In genomic region chr12:120429368-120429767, GRCh38 we compare ENCODE assay signal across 2 cellular contexts.
TF ChIP-seq lines count a peak whose summit lies in the region.

No MANE protein-coding gene starts in this region.

TF ChIP-seq in H1, 55 proteins besides CTCF, POLR2A, EP300 and RAD21:
- TF ChIP-seq SUZ12 (IDR thresholded peaks at IDR 0.05; ENCODE audit: low read length) (no peak), BCL11A (IDR thresholded peaks at IDR 0.05; ENCODE audit: low read depth in 2 of 2, low read length in 2 of 2) (no peak), NANOG (IDR thresholded peaks at IDR 0.05; ENCODE audit: insufficient read depth, low read depth, low read length, poor library complexity, severe bottlenecking) (no peak), SP2 (IDR thresholded peaks at IDR 0.05; ENCODE audit: low read length) (no peak), SIN3A (conservative IDR thresholded peaks at IDR 0.05 in 1 of 2, IDR thresholded peaks at IDR 0.05 in 1 of 2; ENCODE audit: low read depth in 1 of 2, low read length in 2 of 2) (no peak), EZH2 (IDR thresholded peaks at IDR 0.05; ENCODE audit: low read depth, low read length, severe bottlenecking) (no peak)
- TF ChIP-seq, protein P1, sequence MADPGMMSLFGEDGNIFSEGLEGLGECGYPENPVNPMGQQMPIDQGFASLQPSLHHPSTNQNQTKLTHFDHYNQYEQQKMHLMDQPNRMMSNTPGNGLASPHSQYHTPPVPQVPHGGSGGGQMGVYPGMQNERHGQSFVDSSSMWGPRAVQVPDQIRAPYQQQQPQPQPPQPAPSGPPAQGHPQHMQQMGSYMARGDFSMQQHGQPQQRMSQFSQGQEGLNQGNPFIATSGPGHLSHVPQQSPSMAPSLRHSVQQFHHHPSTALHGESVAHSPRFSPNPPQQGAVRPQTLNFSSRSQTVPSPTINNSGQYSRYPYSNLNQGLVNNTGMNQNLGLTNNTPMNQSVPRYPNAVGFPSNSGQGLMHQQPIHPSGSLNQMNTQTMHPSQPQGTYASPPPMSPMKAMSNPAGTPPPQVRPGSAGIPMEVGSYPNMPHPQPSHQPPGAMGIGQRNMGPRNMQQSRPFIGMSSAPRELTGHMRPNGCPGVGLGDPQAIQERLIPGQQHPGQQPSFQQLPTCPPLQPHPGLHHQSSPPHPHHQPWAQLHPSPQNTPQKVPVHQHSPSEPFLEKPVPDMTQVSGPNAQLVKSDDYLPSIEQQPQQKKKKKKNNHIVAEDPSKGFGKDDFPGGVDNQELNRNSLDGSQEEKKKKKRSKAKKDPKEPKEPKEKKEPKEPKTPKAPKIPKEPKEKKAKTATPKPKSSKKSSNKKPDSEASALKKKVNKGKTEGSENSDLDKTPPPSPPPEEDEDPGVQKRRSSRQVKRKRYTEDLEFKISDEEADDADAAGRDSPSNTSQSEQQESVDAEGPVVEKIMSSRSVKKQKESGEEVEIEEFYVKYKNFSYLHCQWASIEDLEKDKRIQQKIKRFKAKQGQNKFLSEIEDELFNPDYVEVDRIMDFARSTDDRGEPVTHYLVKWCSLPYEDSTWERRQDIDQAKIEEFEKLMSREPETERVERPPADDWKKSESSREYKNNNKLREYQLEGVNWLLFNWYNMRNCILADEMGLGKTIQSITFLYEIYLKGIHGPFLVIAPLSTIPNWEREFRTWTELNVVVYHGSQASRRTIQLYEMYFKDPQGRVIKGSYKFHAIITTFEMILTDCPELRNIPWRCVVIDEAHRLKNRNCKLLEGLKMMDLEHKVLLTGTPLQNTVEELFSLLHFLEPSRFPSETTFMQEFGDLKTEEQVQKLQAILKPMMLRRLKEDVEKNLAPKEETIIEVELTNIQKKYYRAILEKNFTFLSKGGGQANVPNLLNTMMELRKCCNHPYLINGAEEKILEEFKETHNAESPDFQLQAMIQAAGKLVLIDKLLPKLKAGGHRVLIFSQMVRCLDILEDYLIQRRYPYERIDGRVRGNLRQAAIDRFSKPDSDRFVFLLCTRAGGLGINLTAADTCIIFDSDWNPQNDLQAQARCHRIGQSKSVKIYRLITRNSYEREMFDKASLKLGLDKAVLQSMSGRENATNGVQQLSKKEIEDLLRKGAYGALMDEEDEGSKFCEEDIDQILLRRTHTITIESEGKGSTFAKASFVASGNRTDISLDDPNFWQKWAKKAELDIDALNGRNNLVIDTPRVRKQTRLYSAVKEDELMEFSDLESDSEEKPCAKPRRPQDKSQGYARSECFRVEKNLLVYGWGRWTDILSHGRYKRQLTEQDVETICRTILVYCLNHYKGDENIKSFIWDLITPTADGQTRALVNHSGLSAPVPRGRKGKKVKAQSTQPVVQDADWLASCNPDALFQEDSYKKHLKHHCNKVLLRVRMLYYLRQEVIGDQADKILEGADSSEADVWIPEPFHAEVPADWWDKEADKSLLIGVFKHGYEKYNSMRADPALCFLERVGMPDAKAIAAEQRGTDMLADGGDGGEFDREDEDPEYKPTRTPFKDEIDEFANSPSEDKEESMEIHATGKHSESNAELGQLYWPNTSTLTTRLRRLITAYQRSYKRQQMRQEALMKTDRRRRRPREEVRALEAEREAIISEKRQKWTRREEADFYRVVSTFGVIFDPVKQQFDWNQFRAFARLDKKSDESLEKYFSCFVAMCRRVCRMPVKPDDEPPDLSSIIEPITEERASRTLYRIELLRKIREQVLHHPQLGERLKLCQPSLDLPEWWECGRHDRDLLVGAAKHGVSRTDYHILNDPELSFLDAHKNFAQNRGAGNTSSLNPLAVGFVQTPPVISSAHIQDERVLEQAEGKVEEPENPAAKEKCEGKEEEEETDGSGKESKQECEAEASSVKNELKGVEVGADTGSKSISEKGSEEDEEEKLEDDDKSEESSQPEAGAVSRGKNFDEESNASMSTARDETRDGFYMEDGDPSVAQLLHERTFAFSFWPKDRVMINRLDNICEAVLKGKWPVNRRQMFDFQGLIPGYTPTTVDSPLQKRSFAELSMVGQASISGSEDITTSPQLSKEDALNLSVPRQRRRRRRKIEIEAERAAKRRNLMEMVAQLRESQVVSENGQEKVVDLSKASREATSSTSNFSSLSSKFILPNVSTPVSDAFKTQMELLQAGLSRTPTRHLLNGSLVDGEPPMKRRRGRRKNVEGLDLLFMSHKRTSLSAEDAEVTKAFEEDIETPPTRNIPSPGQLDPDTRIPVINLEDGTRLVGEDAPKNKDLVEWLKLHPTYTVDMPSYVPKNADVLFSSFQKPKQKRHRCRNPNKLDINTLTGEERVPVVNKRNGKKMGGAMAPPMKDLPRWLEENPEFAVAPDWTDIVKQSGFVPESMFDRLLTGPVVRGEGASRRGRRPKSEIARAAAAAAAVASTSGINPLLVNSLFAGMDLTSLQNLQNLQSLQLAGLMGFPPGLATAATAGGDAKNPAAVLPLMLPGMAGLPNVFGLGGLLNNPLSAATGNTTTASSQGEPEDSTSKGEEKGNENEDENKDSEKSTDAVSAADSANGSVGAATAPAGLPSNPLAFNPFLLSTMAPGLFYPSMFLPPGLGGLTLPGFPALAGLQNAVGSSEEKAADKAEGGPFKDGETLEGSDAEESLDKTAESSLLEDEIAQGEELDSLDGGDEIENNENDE (IDR thresholded peaks at IDR 0.05; ENCODE audit: insufficient replicate concordance, low read length) = no peak

TF ChIP-seq in SK-N-SH treated with all-trans-retinoic acid at 6 μM for 48 hours, 23 proteins besides CTCF, POLR2A, EP300 and RAD21:
- TF ChIP-seq POU6F1 (CRISPR knock-in tag; IDR thresholded peaks at IDR 0.05; ENCODE audit: borderline replicate concordance, low read depth) (no peak), ZFP30 (CRISPR knock-in tag; IDR thresholded peaks at IDR 0.05) (no peak), ISL1 (CRISPR knock-in tag; IDR thresholded peaks at IDR 0.05) (no peak), ZC3H10 (CRISPR knock-in tag; IDR thresholded peaks at IDR 0.05) (no peak), BACH2 (CRISPR knock-in tag; IDR thresholded peaks at IDR 0.05; ENCODE audit: borderline replicate concordance) (no peak), PPARA (CRISPR knock-in tag; IDR thresholded peaks at IDR 0.05; ENCODE audit: borderline replicate concordance) (no peak), ZNF8 (CRISPR knock-in tag; IDR thresholded peaks at IDR 0.05) (no peak), ZNF70 (CRISPR knock-in tag; IDR thresholded peaks at IDR 0.05) (no peak), RARB (CRISPR knock-in tag; IDR thresholded peaks at IDR 0.05) (no peak), CSDC2 (CRISPR knock-in tag; IDR thresholded peaks at IDR 0.05) (no peak), TCF4 (CRISPR knock-in tag; IDR thresholded peaks at IDR 0.05; ENCODE audit: borderline replicate concordance) (no peak), TSHZ2 (CRISPR knock-in tag; IDR thresholded peaks at IDR 0.05) (no peak), OSR1 (CRISPR knock-in tag; IDR thresholded peaks at IDR 0.05) (no peak), ZNF565 (CRISPR knock-in tag; conservative IDR thresholded peaks at IDR 0.05; ENCODE audit: low read depth) (no peak), TOX (CRISPR knock-in tag; IDR thresholded peaks at IDR 0.05; ENCODE audit: borderline replicate concordance) (no peak), SNAI2 (CRISPR knock-in tag; IDR thresholded peaks at IDR 0.05) (no peak), ZFP3 (CRISPR knock-in tag; IDR thresholded peaks at IDR 0.05) (no peak), GLIS3 (CRISPR knock-in tag; IDR thresholded peaks at IDR 0.05) (no peak)
- TF ChIP-seq, protein P2, sequence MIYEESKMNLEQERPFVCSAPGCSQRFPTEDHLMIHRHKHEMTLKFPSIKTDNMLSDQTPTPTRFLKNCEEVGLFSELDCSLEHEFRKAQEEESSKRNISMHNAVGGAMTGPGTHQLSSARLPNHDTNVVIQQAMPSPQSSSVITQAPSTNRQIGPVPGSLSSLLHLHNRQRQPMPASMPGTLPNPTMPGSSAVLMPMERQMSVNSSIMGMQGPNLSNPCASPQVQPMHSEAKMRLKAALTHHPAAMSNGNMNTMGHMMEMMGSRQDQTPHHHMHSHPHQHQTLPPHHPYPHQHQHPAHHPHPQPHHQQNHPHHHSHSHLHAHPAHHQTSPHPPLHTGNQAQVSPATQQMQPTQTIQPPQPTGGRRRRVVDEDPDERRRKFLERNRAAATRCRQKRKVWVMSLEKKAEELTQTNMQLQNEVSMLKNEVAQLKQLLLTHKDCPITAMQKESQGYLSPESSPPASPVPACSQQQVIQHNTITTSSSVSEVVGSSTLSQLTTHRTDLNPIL (CRISPR knock-in tag; IDR thresholded peaks at IDR 0.05; ENCODE audit: low read depth) = no peak
TF ChIP-seq in SK-N-SH treated with all-trans-retinoic acid at 6 μM for 48 hours: peak in this region for 0.
